In genomic region chr9:14309403-14309802, GRCh38 we compare ENCODE assay signal across 1 cellular context.
TF ChIP-seq lines count a peak whose summit lies in the region.

No MANE protein-coding gene starts in this region.

TF ChIP-seq in SK-N-SH treated with all-trans-retinoic acid at 6 μM for 48 hours, 23 proteins besides CTCF, POLR2A, EP300 and RAD21 (continued from another document):
- no peak for TF ChIP-seq TSHZ2 (CRISPR knock-in tag; IDR thresholded peaks at IDR 0.05)
